Comparison of ENCODE assay signal across 1 cellular context in the genomic region with DNA sequence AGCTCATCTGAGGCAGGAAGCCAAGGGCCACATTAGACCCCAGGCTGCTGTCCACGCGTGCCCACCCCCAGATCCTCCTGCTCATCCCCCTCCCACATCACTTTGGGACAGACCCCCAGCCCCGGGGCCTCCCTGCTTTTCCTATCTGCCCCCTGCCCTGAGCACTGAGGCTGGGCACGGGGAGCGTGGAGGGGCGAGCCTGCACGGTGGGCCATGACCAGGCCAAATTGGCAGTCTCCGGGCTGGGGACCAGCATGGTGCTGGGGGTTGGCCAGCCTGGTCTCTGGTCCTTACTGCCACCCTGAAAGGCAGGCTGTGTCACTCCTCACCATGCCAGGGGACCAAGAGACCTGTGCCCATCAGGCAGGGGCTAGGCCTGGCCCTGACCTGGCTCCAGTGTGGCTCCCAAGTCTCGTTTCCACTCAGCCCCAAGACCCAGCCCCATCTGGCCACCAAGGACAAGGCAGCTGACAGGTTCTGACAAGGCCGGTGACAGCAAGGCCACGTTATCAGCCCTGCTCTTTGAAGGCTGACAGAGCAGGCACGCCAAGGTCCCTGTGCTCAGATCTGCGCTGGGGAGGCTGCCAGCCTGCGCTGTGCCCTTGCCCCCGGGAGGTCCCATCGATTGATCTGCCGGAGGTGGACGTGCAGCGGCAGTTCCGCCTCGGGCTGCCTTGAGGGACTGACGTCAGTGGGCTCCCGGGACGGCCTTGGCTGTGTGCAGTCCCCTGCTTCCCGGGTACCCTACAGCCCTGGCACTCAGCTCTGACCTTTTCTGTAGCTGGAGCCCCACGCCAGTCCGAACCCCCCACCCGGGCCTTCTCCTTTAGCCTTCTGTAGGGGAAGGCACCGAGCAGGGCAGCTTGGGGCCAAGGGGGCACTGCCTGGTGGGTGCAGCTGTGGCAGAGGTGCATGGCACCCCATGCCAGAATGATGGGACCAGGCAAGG.
TF ChIP-seq lines count a peak whose summit lies in the region.

No MANE protein-coding gene starts in this region.

TF ChIP-seq in HepG2, 621 proteins besides CTCF, POLR2A, EP300 and RAD21 (continues in another document):
- TF ChIP-seq REPIN1 (CRISPR knock-in tag; IDR thresholded peaks at IDR 0.05; ENCODE audit: borderline replicate concordance, low read depth) (peak; percentile 81; the same call in 1 of the 2 replicates), ZBTB21 (CRISPR knock-in tag; IDR thresholded peaks at IDR 0.05) (peak; percentile 62), EEA1 (CRISPR knock-in tag; IDR thresholded peaks at IDR 0.05; ENCODE audit: borderline replicate concordance) (peak; percentile 52; the same call in 1 of the 2 replicates), ZNF530 (CRISPR knock-in tag; IDR thresholded peaks at IDR 0.05; ENCODE audit: low read depth) (no peak), ZNF253 (CRISPR knock-in tag; IDR thresholded peaks at IDR 0.05; ENCODE audit: borderline replicate concordance) (no peak; the same call in 1 of the 2 replicates), ZSCAN29 (CRISPR knock-in tag; conservative IDR thresholded peaks at IDR 0.05) (no peak), ATF7 (IDR thresholded peaks at IDR 0.05) (0 out of 2 replicates have a peak, but pooled peaks have one; percentile 2), ATF7 (CRISPR knock-in tag; IDR thresholded peaks at IDR 0.05) (peak; percentile 98), ZNF263 (CRISPR knock-in tag; IDR thresholded peaks at IDR 0.05) (peak; percentile 72), ZNF296 (CRISPR knock-in tag; conservative IDR thresholded peaks at IDR 0.05) (peak; percentile 69; the same call in 1 of the 2 replicates), YY1 (IDR thresholded peaks at IDR 0.05; ENCODE audit: insufficient read depth, insufficient replicate concordance, low read depth, low read length) (peak; percentile 74), RBM22 (optimal IDR thresholded peaks at IDR 0.05; ENCODE audit: low read length) (no peak), ZNF138 (CRISPR knock-in tag; IDR thresholded peaks at IDR 0.05; ENCODE audit: low read depth) (no peak), ZNF724P (CRISPR knock-in tag; IDR thresholded peaks at IDR 0.05; ENCODE audit: borderline replicate concordance) (peak; percentile 84; the same call in 1 of the 2 replicates), CBFB (CRISPR knock-in tag; IDR thresholded peaks at IDR 0.05) (0 out of 2 replicates have a peak, but pooled peaks have one; percentile 25), XBP1 (CRISPR knock-in tag; IDR thresholded peaks at IDR 0.05) (peak; percentile 71; the same call in 1 of the 2 replicates), KDM2A (CRISPR knock-in tag; IDR thresholded peaks at IDR 0.05; ENCODE audit: borderline replicate concordance, low read depth) (peak; percentile 84), ZNF121 (CRISPR knock-in tag; IDR thresholded peaks at IDR 0.05) (0 out of 2 replicates have a peak, but pooled peaks have one; percentile 21), MED8 (CRISPR knock-in tag; IDR thresholded peaks at IDR 0.05; ENCODE audit: insufficient replicate concordance) (peak; percentile 99), ZFP90 (CRISPR knock-in tag; IDR thresholded peaks at IDR 0.05; ENCODE audit: borderline replicate concordance) (peak; percentile 58; the same call in 1 of the 2 replicates), POLR2AphosphoS5 (IDR thresholded peaks at IDR 0.05; ENCODE audit: low read depth, low read length) (no peak), DPF2 (CRISPR knock-in tag; IDR thresholded peaks at IDR 0.05; ENCODE audit: borderline replicate concordance, low read depth) (peak; percentile 92), AGO2 (optimal IDR thresholded peaks at IDR 0.05; ENCODE audit: low read depth, low read length) (no peak), PLRG1 (conservative IDR thresholded peaks at IDR 0.05) (no peak), ZNF747 (CRISPR knock-in tag; IDR thresholded peaks at IDR 0.05; ENCODE audit: borderline replicate concordance) (peak; percentile 95; the same call in 1 of the 2 replicates), ZSCAN21 (CRISPR knock-in tag; IDR thresholded peaks at IDR 0.05; ENCODE audit: borderline replicate concordance) (peak; percentile 95), ZNF549 (CRISPR knock-in tag; IDR thresholded peaks at IDR 0.05) (no peak), ZNF564 (CRISPR knock-in tag; IDR thresholded peaks at IDR 0.05) (peak; percentile 78; the same call in 1 of the 2 replicates), SMAD3 (CRISPR knock-in tag; IDR thresholded peaks at IDR 0.05) (peak; percentile 84; the same call in 1 of the 2 replicates), ZNF354B (CRISPR knock-in tag; IDR thresholded peaks at IDR 0.05) (no peak)
- TF ChIP-seq, protein P1, sequence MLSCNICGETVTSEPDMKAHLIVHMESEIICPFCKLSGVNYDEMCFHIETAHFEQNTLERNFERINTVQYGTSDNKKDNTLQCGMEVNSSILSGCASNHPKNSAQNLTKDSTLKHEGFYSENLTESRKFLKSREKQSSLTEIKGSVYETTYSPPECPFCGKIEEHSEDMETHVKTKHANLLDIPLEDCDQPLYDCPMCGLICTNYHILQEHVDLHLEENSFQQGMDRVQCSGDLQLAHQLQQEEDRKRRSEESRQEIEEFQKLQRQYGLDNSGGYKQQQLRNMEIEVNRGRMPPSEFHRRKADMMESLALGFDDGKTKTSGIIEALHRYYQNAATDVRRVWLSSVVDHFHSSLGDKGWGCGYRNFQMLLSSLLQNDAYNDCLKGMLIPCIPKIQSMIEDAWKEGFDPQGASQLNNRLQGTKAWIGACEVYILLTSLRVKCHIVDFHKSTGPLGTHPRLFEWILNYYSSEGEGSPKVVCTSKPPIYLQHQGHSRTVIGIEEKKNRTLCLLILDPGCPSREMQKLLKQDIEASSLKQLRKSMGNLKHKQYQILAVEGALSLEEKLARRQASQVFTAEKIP (CRISPR knock-in tag; IDR thresholded peaks at IDR 0.05; ENCODE audit: borderline replicate concordance), result no peak
- TF ChIP-seq, protein P2, sequence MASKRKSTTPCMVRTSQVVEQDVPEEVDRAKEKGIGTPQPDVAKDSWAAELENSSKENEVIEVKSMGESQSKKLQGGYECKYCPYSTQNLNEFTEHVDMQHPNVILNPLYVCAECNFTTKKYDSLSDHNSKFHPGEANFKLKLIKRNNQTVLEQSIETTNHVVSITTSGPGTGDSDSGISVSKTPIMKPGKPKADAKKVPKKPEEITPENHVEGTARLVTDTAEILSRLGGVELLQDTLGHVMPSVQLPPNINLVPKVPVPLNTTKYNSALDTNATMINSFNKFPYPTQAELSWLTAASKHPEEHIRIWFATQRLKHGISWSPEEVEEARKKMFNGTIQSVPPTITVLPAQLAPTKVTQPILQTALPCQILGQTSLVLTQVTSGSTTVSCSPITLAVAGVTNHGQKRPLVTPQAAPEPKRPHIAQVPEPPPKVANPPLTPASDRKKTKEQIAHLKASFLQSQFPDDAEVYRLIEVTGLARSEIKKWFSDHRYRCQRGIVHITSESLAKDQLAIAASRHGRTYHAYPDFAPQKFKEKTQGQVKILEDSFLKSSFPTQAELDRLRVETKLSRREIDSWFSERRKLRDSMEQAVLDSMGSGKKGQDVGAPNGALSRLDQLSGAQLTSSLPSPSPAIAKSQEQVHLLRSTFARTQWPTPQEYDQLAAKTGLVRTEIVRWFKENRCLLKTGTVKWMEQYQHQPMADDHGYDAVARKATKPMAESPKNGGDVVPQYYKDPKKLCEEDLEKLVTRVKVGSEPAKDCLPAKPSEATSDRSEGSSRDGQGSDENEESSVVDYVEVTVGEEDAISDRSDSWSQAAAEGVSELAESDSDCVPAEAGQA (IDR thresholded peaks at IDR 0.05; ENCODE audit: low read depth), result peak; percentile 61; the same call in 1 of the 2 replicates
- TF ChIP-seq, protein P2 (CRISPR knock-in tag; IDR thresholded peaks at IDR 0.05; ENCODE audit: borderline replicate concordance), result no peak
- TF ChIP-seq, protein P3, sequence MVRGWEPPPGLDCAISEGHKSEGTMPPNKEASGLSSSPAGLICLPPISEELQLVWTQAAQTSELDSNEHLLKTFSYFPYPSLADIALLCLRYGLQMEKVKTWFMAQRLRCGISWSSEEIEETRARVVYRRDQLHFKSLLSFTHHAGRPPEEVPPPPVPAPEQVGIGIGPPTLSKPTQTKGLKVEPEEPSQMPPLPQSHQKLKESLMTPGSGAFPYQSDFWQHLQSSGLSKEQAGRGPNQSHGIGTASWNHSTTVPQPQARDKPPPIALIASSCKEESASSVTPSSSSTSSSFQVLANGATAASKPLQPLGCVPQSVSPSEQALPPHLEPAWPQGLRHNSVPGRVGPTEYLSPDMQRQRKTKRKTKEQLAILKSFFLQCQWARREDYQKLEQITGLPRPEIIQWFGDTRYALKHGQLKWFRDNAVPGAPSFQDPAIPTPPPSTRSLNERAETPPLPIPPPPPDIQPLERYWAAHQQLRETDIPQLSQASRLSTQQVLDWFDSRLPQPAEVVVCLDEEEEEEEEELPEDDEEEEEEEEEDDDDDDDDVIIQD (CRISPR knock-in tag; IDR thresholded peaks at IDR 0.05; ENCODE audit: low read depth), result peak; percentile 56; the same call in 1 of the 2 replicates
- TF ChIP-seq, protein P4, sequence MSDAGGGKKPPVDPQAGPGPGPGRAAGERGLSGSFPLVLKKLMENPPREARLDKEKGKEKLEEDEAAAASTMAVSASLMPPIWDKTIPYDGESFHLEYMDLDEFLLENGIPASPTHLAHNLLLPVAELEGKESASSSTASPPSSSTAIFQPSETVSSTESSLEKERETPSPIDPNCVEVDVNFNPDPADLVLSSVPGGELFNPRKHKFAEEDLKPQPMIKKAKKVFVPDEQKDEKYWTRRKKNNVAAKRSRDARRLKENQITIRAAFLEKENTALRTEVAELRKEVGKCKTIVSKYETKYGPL (CRISPR knock-in tag; IDR thresholded peaks at IDR 0.05), result no peak
- TF ChIP-seq, protein P5, sequence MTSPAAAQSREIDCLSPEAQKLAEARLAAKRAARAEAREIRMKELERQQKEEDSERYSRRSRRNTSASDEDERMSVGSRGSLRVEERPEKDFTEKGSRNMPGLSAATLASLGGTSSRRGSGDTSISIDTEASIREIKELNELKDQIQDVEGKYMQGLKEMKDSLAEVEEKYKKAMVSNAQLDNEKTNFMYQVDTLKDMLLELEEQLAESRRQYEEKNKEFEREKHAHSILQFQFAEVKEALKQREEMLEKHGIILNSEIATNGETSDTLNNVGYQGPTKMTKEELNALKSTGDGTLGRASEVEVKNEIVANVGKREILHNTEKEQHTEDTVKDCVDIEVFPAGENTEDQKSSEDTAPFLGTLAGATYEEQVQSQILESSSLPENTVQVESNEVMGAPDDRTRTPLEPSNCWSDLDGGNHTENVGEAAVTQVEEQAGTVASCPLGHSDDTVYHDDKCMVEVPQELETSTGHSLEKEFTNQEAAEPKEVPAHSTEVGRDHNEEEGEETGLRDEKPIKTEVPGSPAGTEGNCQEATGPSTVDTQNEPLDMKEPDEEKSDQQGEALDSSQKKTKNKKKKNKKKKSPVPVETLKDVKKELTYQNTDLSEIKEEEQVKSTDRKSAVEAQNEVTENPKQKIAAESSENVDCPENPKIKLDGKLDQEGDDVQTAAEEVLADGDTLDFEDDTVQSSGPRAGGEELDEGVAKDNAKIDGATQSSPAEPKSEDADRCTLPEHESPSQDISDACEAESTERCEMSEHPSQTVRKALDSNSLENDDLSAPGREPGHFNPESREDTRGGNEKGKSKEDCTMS (CRISPR knock-in tag; conservative IDR thresholded peaks at IDR 0.05), result no peak
- TF ChIP-seq, protein P6, sequence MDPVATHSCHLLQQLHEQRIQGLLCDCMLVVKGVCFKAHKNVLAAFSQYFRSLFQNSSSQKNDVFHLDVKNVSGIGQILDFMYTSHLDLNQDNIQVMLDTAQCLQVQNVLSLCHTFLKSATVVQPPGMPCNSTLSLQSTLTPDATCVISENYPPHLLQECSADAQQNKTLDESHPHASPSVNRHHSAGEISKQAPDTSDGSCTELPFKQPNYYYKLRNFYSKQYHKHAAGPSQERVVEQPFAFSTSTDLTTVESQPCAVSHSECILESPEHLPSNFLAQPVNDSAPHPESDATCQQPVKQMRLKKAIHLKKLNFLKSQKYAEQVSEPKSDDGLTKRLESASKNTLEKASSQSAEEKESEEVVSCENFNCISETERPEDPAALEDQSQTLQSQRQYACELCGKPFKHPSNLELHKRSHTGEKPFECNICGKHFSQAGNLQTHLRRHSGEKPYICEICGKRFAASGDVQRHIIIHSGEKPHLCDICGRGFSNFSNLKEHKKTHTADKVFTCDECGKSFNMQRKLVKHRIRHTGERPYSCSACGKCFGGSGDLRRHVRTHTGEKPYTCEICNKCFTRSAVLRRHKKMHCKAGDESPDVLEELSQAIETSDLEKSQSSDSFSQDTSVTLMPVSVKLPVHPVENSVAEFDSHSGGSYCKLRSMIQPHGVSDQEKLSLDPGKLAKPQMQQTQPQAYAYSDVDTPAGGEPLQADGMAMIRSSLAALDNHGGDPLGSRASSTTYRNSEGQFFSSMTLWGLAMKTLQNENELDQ (CRISPR knock-in tag; IDR thresholded peaks at IDR 0.05; ENCODE audit: borderline replicate concordance), result no peak
